9 cellular contexts compared by ENCODE assay signal in the genomic region with DNA sequence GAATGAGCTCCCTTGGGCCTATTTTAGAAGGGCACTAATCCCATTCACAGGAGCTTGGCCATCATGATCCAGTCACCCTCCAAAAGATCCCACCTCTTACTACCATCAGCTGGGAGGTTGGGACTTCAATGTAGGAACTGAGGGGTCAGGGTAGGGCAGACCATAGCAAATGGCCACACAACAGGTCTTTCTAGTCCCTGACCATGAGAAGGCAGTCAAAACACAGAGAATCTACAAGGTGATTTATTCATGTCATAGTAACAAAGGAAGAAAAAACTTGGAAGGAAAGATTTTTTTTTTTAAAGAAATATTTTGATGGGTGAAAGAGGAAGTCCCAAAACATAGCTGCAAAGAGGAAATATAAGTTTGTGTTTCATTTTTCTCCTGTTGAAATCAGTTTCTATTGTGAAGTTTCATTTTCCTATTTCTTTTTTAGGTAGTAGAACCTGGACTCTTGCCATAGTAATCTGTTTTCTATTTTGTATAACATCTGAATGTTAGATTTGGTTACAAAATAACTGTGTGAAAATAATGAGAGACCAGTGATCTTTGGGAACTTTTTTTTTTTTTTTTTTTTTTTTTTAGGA. TPM values are rescaled to one million over a fixed set of nuclear protein-coding genes. Genes with fewer than 3 reads are reported as not detected.
DNase-seq lines count a peak whose midpoint lies in the region; ATAC-seq and TF ChIP-seq lines count a peak whose summit lies in the region.
"Had no signal": no experiment of that assay in that cellular context is flagged by ENCODE, and none has a peak within 500 bp of the region (broad histone marks: within the 10 kb centered on the region; RNA-seq: fewer than 3 reads in every experiment).

No MANE protein-coding gene starts in this region.

- DNase-seq in activated CD8-positive, alpha-beta T cell treated with anti-CD3 and anti-CD28 coated beads for 36 hours, result no peak
- DNase-seq in neural crest cell (ENCODE audit: low read depth, low spot score) (no peak), mesenteric fat pad (ENCODE audit: low spot score) (no peak), nucleus accumbens (lab: John Stamatoyannopoulos, UW) (no peak)
- DNase-seq: NCI-H1930 had no signal

- CTCF ChIA-PET in activated CD8-positive, alpha-beta T cell treated with anti-CD3 and anti-CD28 coated beads for 36 hours (lab: Charles Lee), result interaction anchor here (0.7 to 1.8 kb wide), 7 partner anchors 14 to 76 kb away, joined by 3 to 11 read pairs (median 3); no protein-coding TSS in a partner anchor

- no peaks in the 10 kb centered on the region for H3K27me3 Mint-ChIP-seq in activated CD8-positive, alpha-beta T cell treated with anti-CD3 and anti-CD28 coated beads for 36 hours
- H3K27me3 Mint-ChIP-seq in neural crest cell (ENCODE audit: low read depth), result no peaks in the 10 kb centered on the region

- intact Hi-C loops in activated CD8-positive, alpha-beta T cell treated with anti-CD3 and anti-CD28 coated beads for 36 hours (cut with micrococcal nuclease), result no loop called here

- H3K4me3 Mint-ChIP-seq in activated CD8-positive, alpha-beta T cell treated with anti-CD3 and anti-CD28 coated beads for 36 hours, result no peak overlapping the region
- no peak overlapping the region for H3K4me3 Mint-ChIP-seq in neural crest cell

- peak; percentile 40 for ATAC-seq in GM18519 (IDR thresholded peaks at IDR 0.05; ENCODE audit: low FRiP score, unreplicated experiment)
- peak; percentile 44 for ATAC-seq in HG02678 (IDR thresholded peaks at IDR 0.05; ENCODE audit: unreplicated experiment)
- no peak for ATAC-seq in activated CD8-positive, alpha-beta T cell treated with anti-CD3 and anti-CD28 coated beads for 36 hours
- ATAC-seq in HG02970 (IDR thresholded peaks at IDR 0.05; ENCODE audit: low FRiP score, unreplicated experiment), result no peak

- no peaks in the 10 kb centered on the region for H3K9me3 Mint-ChIP-seq in activated CD8-positive, alpha-beta T cell treated with anti-CD3 and anti-CD28 coated beads for 36 hours
- no peaks in the 10 kb centered on the region for H3K9me3 Mint-ChIP-seq in neural crest cell

- no peak for TF ChIP-seq CTCF in activated CD8-positive, alpha-beta T cell treated with anti-CD3 and anti-CD28 coated beads for 36 hours (IDR thresholded peaks at IDR 0.05)
- no peak for TF ChIP-seq CTCF in neural crest cell (conservative IDR thresholded peaks at IDR 0.05)

- POLR2A ChIA-PET in activated CD8-positive, alpha-beta T cell treated with anti-CD3 and anti-CD28 coated beads for 36 hours (lab: Charles Lee), result no interaction called here

- no peaks in the 10 kb centered on the region for H3K36me3 Mint-ChIP-seq in activated CD8-positive, alpha-beta T cell treated with anti-CD3 and anti-CD28 coated beads for 36 hours (ENCODE audit: low read depth)
- no peaks in the 10 kb centered on the region for H3K36me3 Mint-ChIP-seq in neural crest cell (ENCODE audit: low read depth)

- peaks cover 34% of the 10 kb centered on the region for H3K4me1 Mint-ChIP-seq in activated CD8-positive, alpha-beta T cell treated with anti-CD3 and anti-CD28 coated beads for 36 hours (ENCODE audit: low read depth)
- no peaks in the 10 kb centered on the region for H3K4me1 Mint-ChIP-seq in neural crest cell

- H3K27ac Mint-ChIP-seq in activated CD8-positive, alpha-beta T cell treated with anti-CD3 and anti-CD28 coated beads for 36 hours, result peak overlapping the region; percentile 38
- peak overlapping the region; percentile 20 for H3K27ac Mint-ChIP-seq in neural crest cell (ENCODE audit: unreplicated experiment)

RNA-seq across cellular contexts. Expression of a gene that starts 23.5 kb away (rescaled TPM):
- 10 to 100 TPM; 21.5 to 23.6 TPM for total RNA-seq in activated CD8-positive, alpha-beta T cell treated with anti-CD3 and anti-CD28 coated beads for 36 hours
- not detected in 2 replicates for total RNA-seq in neural crest cell
- total RNA-seq in mesenteric fat pad, result 23.0 TPM
- total RNA-seq: cardiac muscle cell had no signal

Comparison
In these comparisons a context has a peak if more than half of its experiments do, and no peak if none do; other contexts are left out.
1. ATAC-seq: peak in GM18519 (single experiment) and HG02678 (single experiment); none in activated CD8-positive, alpha-beta T cell treated with anti-CD3 and anti-CD28 coated beads for 36 hours (single experiment) and HG02970 (single experiment).
2. RNA of a gene that starts 23.5 kb away (total RNA-seq): 21.5 to 23.6 TPM in activated CD8-positive, alpha-beta T cell treated with anti-CD3 and anti-CD28 coated beads for 36 hours and 23.0 TPM in mesenteric fat pad (single experiment); not detected in neural crest cell; every median in the first group is over 10 times any median in the second.